16 cellular contexts compared by ENCODE assay signal in genomic region chr16:84924339-84925091, GRCh38.
DNase-seq lines count a peak whose midpoint lies in the region; ATAC-seq and TF ChIP-seq lines count a peak whose summit lies in the region.
"Had no signal": no experiment of that assay in that cellular context is flagged by ENCODE, and none has a peak within 500 bp of the region (broad histone marks: within the 10 kb centered on the region; RNA-seq: fewer than 3 reads in every experiment).

No MANE protein-coding gene starts in this region.

- H3K27me3 Mint-ChIP-seq in nephron progenitor cell (ENCODE audit: low read depth, poor library complexity): peaks cover 6% of the 10 kb centered on the region

- TF ChIP-seq CTCF in Panc1 (IDR thresholded peaks at IDR 0.05) (no peak), nephron progenitor cell (IDR thresholded peaks at IDR 0.05) (no peak), spleen (IDR thresholded peaks at IDR 0.05 in 8 of 11, conservative IDR thresholded peaks at IDR 0.05 in 3 of 11) (no peak), transverse colon (IDR thresholded peaks at IDR 0.05) (no peak)

- ATAC-seq in Panc1 (peak; percentile 13; the same call in 1 of the 2 replicates), Right ventricle myocardium superior (ENCODE audit: poor library complexity) (peak; percentile 42), HG02840 (IDR thresholded peaks at IDR 0.05; ENCODE audit: low FRiP score, unreplicated experiment) (no peak), GM18868 (IDR thresholded peaks at IDR 0.05; ENCODE audit: unreplicated experiment) (no peak), HG02973 (IDR thresholded peaks at IDR 0.05; ENCODE audit: unreplicated experiment) (no peak)

- CTCF ChIA-PET in Panc1 (lab: Charles Lee): interaction anchor here (2.2 kb wide), 1 partner anchor 28 kb away, joined by 10 read pairs; no protein-coding TSS in a partner anchor

- WGBS in spleen, 5 donors: 57 to 71% (median 69%) methylated on average over 21 to 23 of the region's 23 CpGs
- 60 to 79% methylated on average over 10 to 17 of the region's 23 CpGs for WGBS in transverse colon (ENCODE audit: low coverage in 1 of 2), 2 donors

- POLR2A ChIA-PET in Panc1 (lab: Charles Lee): no interaction called here

- H3K27ac Mint-ChIP-seq in nephron progenitor cell: peak overlapping the region; percentile 91
- H3K27ac Mint-ChIP-seq: H9 had no signal

- intact Hi-C loops in Panc1 (cut with micrococcal nuclease; ENCODE audit: unreplicated experiment): loop anchor here (5.0 kb wide), 1 partner anchor 48 kb away; no protein-coding TSS in a partner anchor
- intact Hi-C loops in Right ventricle myocardium superior (cut with DNase I): loop anchor here (5.0 kb wide), 1 partner anchor 48 kb away; no protein-coding TSS in a partner anchor
- intact Hi-C loops in spleen (cut with DNase I; ENCODE audit: low total_unique reads): no loop called here
- intact Hi-C loops in transverse colon (cut with DNase I; ENCODE audit: low total_unique reads): no loop called here

- H3K27ac ChIP-seq in Panc1 (ENCODE audit: low read length) (no peak overlapping the region), spleen (peak overlapping the region in 6 of 8 donors; percentile 14 to 54 (median 34)), transverse colon (peak overlapping the region in 2 of 4 donors; percentile 15 to 82)
- H3K27ac ChIP-seq: suprapubic skin had no signal

- H3K4me3 ChIP-seq in Panc1 (ENCODE audit: low read depth in 2 of 2, low read length in 2 of 2) (no peak overlapping the region), spleen (no peak overlapping the region), transverse colon (no peak overlapping the region)
- H3K4me3 ChIP-seq: coronary artery, suprapubic skin had no signal

- no peaks in the 10 kb centered on the region for H3K4me1 ChIP-seq in Panc1 (ENCODE audit: control insufficient read depth, insufficient read depth, low read length)
- H3K4me1 ChIP-seq in spleen: peaks cover 6 to 71% (median 41%) of the 10 kb centered on the region in 6 donors
- peaks cover 3 to 38% (median 17%) of the 10 kb centered on the region in 4 donors for H3K4me1 ChIP-seq in transverse colon

- no peaks in the 10 kb centered on the region for H3K27me3 ChIP-seq in Panc1 (ENCODE audit: control insufficient read depth, insufficient read depth, low read length)
- peaks cover 0 to 5% (median 0%) of the 10 kb centered on the region in 7 donors for H3K27me3 ChIP-seq in spleen (replicated peaks in 1 of 7)
- H3K27me3 ChIP-seq in transverse colon: no peaks in the 10 kb centered on the region
- H3K27me3 ChIP-seq: suprapubic skin had no signal

- peak overlapping the region; percentile 15 for H3K4me3 Mint-ChIP-seq in nephron progenitor cell
- H3K4me3 Mint-ChIP-seq: H9 had no signal

- DNase-seq in Panc1 (ENCODE audit: low read depth, low spot score): no peak
- peak; percentile 82 for DNase-seq in Right ventricle myocardium superior
- peak; percentile 41 for DNase-seq in nephron progenitor cell
- DNase-seq in spleen: no peak
- no peak for DNase-seq in transverse colon
- DNase-seq: GF-D8, islet precursor cell, MM.1S, NCI-H187, NCI-H510A had no signal

- in situ Hi-C loops in Panc1 (cut with HindIII; ENCODE audit: low pct_unique_long_range_greater_than_20kb, low sequenced_read_pairs): no loop called here
- in situ Hi-C loops in transverse colon (cut with MboI; ENCODE audit: low pct_ligation_motif_present in 1 of 4, low pct_unique_long_range_greater_than_20kb in 1 of 4, low sequenced_read_pairs in 3 of 4): no loop called here

- H3K36me3 Mint-ChIP-seq in nephron progenitor cell (ENCODE audit: low read depth): no peaks in the 10 kb centered on the region

- TF ChIP-seq EP300 in transverse colon (IDR thresholded peaks at IDR 0.05; ENCODE audit: low read depth): no peak

- no peaks in the 10 kb centered on the region for H3K36me3 ChIP-seq in Panc1 (ENCODE audit: control insufficient read depth, insufficient read depth, low read length)
- no peaks in the 10 kb centered on the region for H3K36me3 ChIP-seq in spleen
- no peaks in the 10 kb centered on the region for H3K36me3 ChIP-seq in transverse colon
- H3K36me3 ChIP-seq: suprapubic skin had no signal

- no peaks in the 10 kb centered on the region for H3K9me3 Mint-ChIP-seq in nephron progenitor cell
- H3K9me3 Mint-ChIP-seq: H9 had no signal

- peaks cover 61% of the 10 kb centered on the region for H3K4me1 Mint-ChIP-seq in nephron progenitor cell

- BruUV-seq in Panc1 (replicated peaks; lab: Mats Ljungman, UMichigan): no TSS peak

- H3K9me3 ChIP-seq in Panc1 (ENCODE audit: control insufficient read depth, insufficient read depth, low read depth, low read length) (no peaks in the 10 kb centered on the region), spleen (no peaks in the 10 kb centered on the region), transverse colon (no peaks in the 10 kb centered on the region)
- H3K9me3 ChIP-seq: suprapubic skin had no signal

- no peak for TF ChIP-seq POLR2A in spleen (IDR thresholded peaks at IDR 0.05)
- no peak for TF ChIP-seq POLR2A in transverse colon (IDR thresholded peaks at IDR 0.05)

Comparison
In these comparisons a context has a peak if more than half of its experiments do, and no peak if none do; other contexts are left out.
1. ATAC-seq: peak in Panc1 (single experiment) and Right ventricle myocardium superior (single experiment); none in HG02840 (single experiment), GM18868 (single experiment) and HG02973 (single experiment).
2. DNase-seq: peak in Right ventricle myocardium superior (single experiment) and nephron progenitor cell (single experiment); none in Panc1 (single experiment), spleen (single experiment) and transverse colon (single experiment).
3. intact Hi-C loops: an anchor here in Panc1 (5.0 kb wide) and Right ventricle myocardium superior (5.0 kb wide); none called in spleen and transverse colon.